In genomic region chr20:9903048-9903651, GRCh38 we compare ENCODE assay signal across 1 cellular context.
TF ChIP-seq lines count a peak whose summit lies in the region.

No MANE protein-coding gene starts in this region.

TF ChIP-seq in WTC11, 78 proteins besides CTCF, POLR2A, EP300 and RAD21 (continued from another document):
- TF ChIP-seq STAT6 (CRISPR knock-in tag; conservative IDR thresholded peaks at IDR 0.05; ENCODE audit: low read depth), result no peak
- no peak for TF ChIP-seq MXD4 (CRISPR knock-in tag; IDR thresholded peaks at IDR 0.05; ENCODE audit: borderline replicate concordance)
- TF ChIP-seq ATF6 (CRISPR knock-in tag; IDR thresholded peaks at IDR 0.05), result no peak
- no peak for TF ChIP-seq ZNF219 (CRISPR knock-in tag; IDR thresholded peaks at IDR 0.05; ENCODE audit: borderline replicate concordance)
- TF ChIP-seq AFF4 (CRISPR knock-in tag; IDR thresholded peaks at IDR 0.05; ENCODE audit: borderline replicate concordance), result no peak
- no peak for TF ChIP-seq ZNF281 (CRISPR knock-in tag; IDR thresholded peaks at IDR 0.05)
- TF ChIP-seq FOXK1 (CRISPR knock-in tag; IDR thresholded peaks at IDR 0.05), result no peak
